In the genomic region with DNA sequence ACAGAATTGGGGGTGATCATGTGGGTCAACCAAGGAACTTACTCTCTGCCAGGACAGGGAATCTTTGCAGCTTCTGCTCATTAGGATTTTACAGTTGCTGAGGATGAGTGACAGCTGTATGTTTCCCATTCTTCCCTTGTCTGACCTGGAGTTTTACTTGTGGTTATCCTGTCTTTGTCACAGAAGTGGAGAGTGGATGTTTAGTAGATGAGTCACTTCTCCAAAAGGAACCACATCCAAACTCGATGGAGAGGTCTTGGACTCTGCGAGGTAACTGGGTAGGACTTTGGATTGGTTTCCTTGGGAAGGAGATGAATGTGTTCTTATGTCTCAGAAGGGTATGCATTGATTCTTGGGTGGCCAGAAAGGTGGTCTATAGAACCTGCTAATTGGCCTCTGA, we compare ENCODE assay signal across 1 cellular context.
TF ChIP-seq lines count a peak whose summit lies in the region.

No MANE protein-coding gene starts in this region.

TF ChIP-seq in IMR-90, 13 proteins besides CTCF, POLR2A, EP300 and RAD21 (continued from another document):
- TF ChIP-seq, protein P1, sequence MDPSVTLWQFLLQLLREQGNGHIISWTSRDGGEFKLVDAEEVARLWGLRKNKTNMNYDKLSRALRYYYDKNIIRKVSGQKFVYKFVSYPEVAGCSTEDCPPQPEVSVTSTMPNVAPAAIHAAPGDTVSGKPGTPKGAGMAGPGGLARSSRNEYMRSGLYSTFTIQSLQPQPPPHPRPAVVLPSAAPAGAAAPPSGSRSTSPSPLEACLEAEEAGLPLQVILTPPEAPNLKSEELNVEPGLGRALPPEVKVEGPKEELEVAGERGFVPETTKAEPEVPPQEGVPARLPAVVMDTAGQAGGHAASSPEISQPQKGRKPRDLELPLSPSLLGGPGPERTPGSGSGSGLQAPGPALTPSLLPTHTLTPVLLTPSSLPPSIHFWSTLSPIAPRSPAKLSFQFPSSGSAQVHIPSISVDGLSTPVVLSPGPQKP (IDR thresholded peaks at IDR 0.05; ENCODE audit: borderline replicate concordance, low read depth, low read length), result no peak
- TF ChIP-seq MAZ (IDR thresholded peaks at IDR 0.05; ENCODE audit: borderline replicate concordance, low read depth, low read length), result no peak
- no peak for TF ChIP-seq MXI1 (IDR thresholded peaks at IDR 0.05; ENCODE audit: borderline replicate concordance, low read depth, low read length)
- no peak for TF ChIP-seq SMC3 (IDR thresholded peaks at IDR 0.05; ENCODE audit: low read depth, low read length)
